Comparison of ENCODE assay signal across 1 cellular context in genomic region chr11:6389921-6390717, GRCh38.
TF ChIP-seq lines count a peak whose summit lies in the region.

Gene SMPD1 (plus strand): TSS chr11:6390474. CDS start chr11:6390599, 125 bp downstream.

TF ChIP-seq in IMR-90, 13 proteins besides CTCF, POLR2A, EP300 and RAD21 (continued from another document):
- TF ChIP-seq MXI1 (IDR thresholded peaks at IDR 0.05; ENCODE audit: borderline replicate concordance, low read depth, low read length) (peak; percentile 84; the same call in 1 of the 2 replicates), NFE2L2 (IDR thresholded peaks at IDR 0.05; ENCODE audit: low read depth, low read length) (no peak), BHLHE40 (IDR thresholded peaks at IDR 0.05; ENCODE audit: low read depth, low read length) (peak; percentile 95)
